In the genomic region with DNA sequence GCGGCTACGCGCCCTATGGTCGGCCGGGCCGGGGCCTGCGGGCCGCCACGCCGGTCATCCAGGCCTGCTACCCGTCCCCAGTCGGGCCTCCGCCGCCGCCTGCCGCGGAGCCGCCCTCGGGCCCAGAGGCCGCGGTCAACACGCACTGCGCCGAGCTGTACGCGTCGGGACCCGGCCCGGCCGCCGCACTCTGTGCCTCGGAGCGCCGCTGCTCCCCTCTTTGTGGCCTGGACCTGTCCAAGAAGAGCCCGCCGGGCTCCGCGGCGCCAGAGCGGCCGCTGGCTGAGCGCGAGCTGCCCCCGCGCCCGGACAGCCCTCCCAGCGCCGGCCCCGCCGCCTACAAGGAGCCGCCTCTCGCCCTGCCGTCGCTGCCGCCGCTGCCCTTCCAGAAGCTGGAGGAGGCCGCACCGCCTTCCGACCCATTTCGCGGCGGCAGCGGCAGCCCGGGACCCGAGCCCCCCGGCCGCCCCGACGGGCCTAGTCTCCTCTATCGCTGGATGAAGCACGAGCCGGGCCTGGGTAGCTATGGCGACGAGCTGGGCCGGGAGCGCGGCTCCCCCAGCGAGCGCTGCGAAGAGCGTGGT, we compare ENCODE assay signal across 13 cellular contexts. TPM values are rescaled to one million over a fixed set of nuclear protein-coding genes. Genes with fewer than 3 reads are reported as not detected.
A peak's percentile ranks its signal among the peaks of the same experiment; 100 is the strongest.
DNase-seq lines count a peak whose midpoint lies in the region; ATAC-seq, FAIRE-seq and TF ChIP-seq lines count a peak whose summit lies in the region.
"Had no signal": no experiment of that assay in that cellular context is flagged by ENCODE, and none has a peak within 500 bp of the region (broad histone marks: within the 10 kb centered on the region; RNA-seq: fewer than 3 reads in every experiment).

No MANE protein-coding gene starts in this region.

- peak; percentile 37 for DNase-seq in GM13976 (ENCODE audit: low spot score)
- DNase-seq in astrocyte (ENCODE audit: low read depth): no peak
- peak; percentile 77 for DNase-seq in kidney
- no peak for DNase-seq in NCI-H187 (lab: John Stamatoyannopoulos, UW)
- no peak for DNase-seq in stimulated activated CD4-positive, alpha-beta T cell treated with anti-CD3 and anti-CD28 coated beads, Interleukin-2, amount 100 ng/mL, for 48 hours
- no peak for DNase-seq in iPS-NIHi11 (ENCODE audit: low spot score)
- DNase-seq: dorsolateral prefrontal cortex, NCI-H1930 had no signal

- intact Hi-C loops in kidney (cut with DNase I): loop anchor here (5.0 kb wide), 1 partner anchor 185 kb away; no protein-coding TSS in a partner anchor

- no peak overlapping the region for H3K4me3 Mint-ChIP-seq in astrocyte (ENCODE audit: unreplicated experiment)
- H3K4me3 Mint-ChIP-seq in stimulated activated memory B cell treated with anti-CD40 and anti-IgM and Interleukin-4, amounts not matched to agents 10 μg/mL and 1 μg/mL and 100 μg/mL, for 72 hours: peak overlapping the region; percentile 26

- H3K9me3 ChIP-seq in astrocyte (ENCODE audit: insufficient read depth, low read depth, low read length) (no peaks in the 10 kb centered on the region), kidney (ENCODE audit: control insufficient read depth in 1 of 2, low read length in 2 of 2) (no peaks in the 10 kb centered on the region)

- in situ Hi-C loops in GM13976 (cut with MboI; ENCODE audit: low sequenced_read_pairs, unreplicated experiment): no loop called here

- peak overlapping the region; percentile 86 for H3K4me2 ChIP-seq in astrocyte (ENCODE audit: low read length)

- TF ChIP-seq CTCF in GM13976 (IDR thresholded peaks at IDR 0.05; ENCODE audit: borderline replicate concordance, control extremely low read depth, extremely low read depth, insufficient read depth, missing control alignments): no peak
- no peak for TF ChIP-seq CTCF in astrocyte (IDR thresholded peaks at IDR 0.05; ENCODE audit: insufficient read depth, low read depth, low read length)
- no peak for TF ChIP-seq CTCF in kidney (IDR thresholded peaks at IDR 0.05; ENCODE audit: borderline replicate concordance, extremely low read depth, insufficient read depth)

- ATAC-seq in stimulated activated memory B cell treated with anti-CD40 and anti-IgM and Interleukin-4, amounts not matched to agents 10 μg/mL and 1 μg/mL and 100 μg/mL, for 72 hours: no peak
- ATAC-seq in HG03520 (IDR thresholded peaks at IDR 0.05; ENCODE audit: unreplicated experiment): no peak

- no peak overlapping the region for H3K27ac Mint-ChIP-seq in astrocyte (ENCODE audit: unreplicated experiment)
- peak overlapping the region; percentile 58 for H3K27ac Mint-ChIP-seq in stimulated activated memory B cell treated with anti-CD40 and anti-IgM and Interleukin-4, amounts not matched to agents 10 μg/mL and 1 μg/mL and 100 μg/mL, for 72 hours

- H3K79me2 ChIP-seq in astrocyte (ENCODE audit: insufficient read depth, low read length): peaks cover 77% of the 10 kb centered on the region

- H3K4me3 ChIP-seq in astrocyte (ENCODE audit: insufficient read depth, low read depth, low read length) (peak overlapping the region; percentile 78), kidney (ENCODE audit: low read length in 2 of 2) (no peak overlapping the region)

- H2AFZ ChIP-seq in astrocyte (ENCODE audit: low read depth, low read length): no peak overlapping the region

- peaks cover 14% of the 10 kb centered on the region for H3K36me3 Mint-ChIP-seq in astrocyte (ENCODE audit: low read depth, unreplicated experiment)
- peaks cover 21% of the 10 kb centered on the region for H3K36me3 Mint-ChIP-seq in stimulated activated memory B cell treated with anti-CD40 and anti-IgM and Interleukin-4, amounts not matched to agents 10 μg/mL and 1 μg/mL and 100 μg/mL, for 72 hours

- FAIRE-seq in astrocyte (lab: Jason Lieb, UNC): no peak
- FAIRE-seq in kidney (lab: Jason Lieb, UNC): no peak
- FAIRE-seq: G401.6 had no signal

- H3K9ac ChIP-seq in astrocyte (ENCODE audit: low read length): peak overlapping the region; percentile 93
- no peak overlapping the region for H3K9ac ChIP-seq in kidney (ENCODE audit: low read length in 2 of 2)

- peaks cover 2% of the 10 kb centered on the region for H3K9me3 Mint-ChIP-seq in astrocyte (ENCODE audit: unreplicated experiment)
- H3K9me3 Mint-ChIP-seq in stimulated activated memory B cell treated with anti-CD40 and anti-IgM and Interleukin-4, amounts not matched to agents 10 μg/mL and 1 μg/mL and 100 μg/mL, for 72 hours: no peaks in the 10 kb centered on the region
- H3K9me3 Mint-ChIP-seq: nephron had no signal

- H3K27ac ChIP-seq in astrocyte (ENCODE audit: low read depth, low read length) (peak overlapping the region; percentile 83), kidney (ENCODE audit: low read depth in 2 of 2, low read length in 2 of 2) (no peak overlapping the region)

- peaks cover 20% of the 10 kb centered on the region for H3K4me1 Mint-ChIP-seq in astrocyte (ENCODE audit: low read depth, unreplicated experiment)
- peaks cover 36% of the 10 kb centered on the region for H3K4me1 Mint-ChIP-seq in stimulated activated memory B cell treated with anti-CD40 and anti-IgM and Interleukin-4, amounts not matched to agents 10 μg/mL and 1 μg/mL and 100 μg/mL, for 72 hours

- H4K20me1 ChIP-seq in astrocyte (ENCODE audit: insufficient read depth, low read length): peaks cover 31% of the 10 kb centered on the region

- H3K36me3 ChIP-seq in astrocyte (ENCODE audit: insufficient read depth, low read length) (peaks cover 9% of the 10 kb centered on the region), kidney (ENCODE audit: control insufficient read depth in 1 of 2, insufficient read depth in 2 of 2, low read length in 2 of 2) (no peaks in the 10 kb centered on the region)

- no peaks in the 10 kb centered on the region for H3K27me3 ChIP-seq in astrocyte (ENCODE audit: insufficient read depth, low read length)

- H3K4me1 ChIP-seq in astrocyte (ENCODE audit: insufficient read depth, low read length): peaks cover 47% of the 10 kb centered on the region
- H3K4me1 ChIP-seq in kidney (ENCODE audit: control insufficient read depth in 1 of 2, insufficient read depth in 1 of 2, low read depth in 1 of 2, low read length in 2 of 2): peaks cover 0 to 18% of the 10 kb centered on the region in 2 donors

- H3K27me3 Mint-ChIP-seq in astrocyte (ENCODE audit: low read depth, unreplicated experiment): no peaks in the 10 kb centered on the region
- peaks cover 14% of the 10 kb centered on the region for H3K27me3 Mint-ChIP-seq in stimulated activated memory B cell treated with anti-CD40 and anti-IgM and Interleukin-4, amounts not matched to agents 10 μg/mL and 1 μg/mL and 100 μg/mL, for 72 hours

RNA-seq across cellular contexts. Expression of a gene that starts 2.3 kb away (rescaled TPM):
- 9.0 and 14.5 TPM in 2 replicates for total RNA-seq in astrocyte
- 13.0 TPM for total RNA-seq in kidney
- polyA plus RNA-seq in kidney (ENCODE audit: insufficient read depth, low read depth, low replicate concordance): 2.7 TPM

RNA-seq across cellular contexts. Expression of a gene that starts 15.4 kb away (rescaled TPM):
- total RNA-seq in astrocyte (32.8 and 36.8 TPM in 2 replicates), kidney (22.9 TPM)
- polyA plus RNA-seq in kidney (ENCODE audit: insufficient read depth, low read depth, low replicate concordance): 63.6 TPM

RNA-seq across cellular contexts. Expression of a gene that starts 27.3 kb away (rescaled TPM):
- total RNA-seq in astrocyte (25.8 and 26.7 TPM in 2 replicates), kidney (49.4 TPM)
- 23.3 TPM for polyA plus RNA-seq in kidney (ENCODE audit: insufficient read depth, low read depth, low replicate concordance)

RNA-seq across cellular contexts. Expression of a gene that starts 32.1 kb away (rescaled TPM):
- 0.65 and 0.77 TPM in 2 replicates for total RNA-seq in astrocyte
- 10.7 TPM for total RNA-seq in kidney
- polyA plus RNA-seq in kidney (ENCODE audit: insufficient read depth, low read depth, low replicate concordance): 2.0 TPM
- total RNA-seq: HT-29 had no signal

Comparison
In these comparisons a context has a peak if more than half of its experiments do, and no peak if none do; other contexts are left out.
1. DNase-seq: peak in GM13976 (single experiment) and kidney (single experiment); none in astrocyte (single experiment), NCI-H187 (0 of 2), stimulated activated CD4-positive, alpha-beta T cell treated with anti-CD3 and anti-CD28 coated beads, Interleukin-2, amount 100 ng/mL, for 48 hours (0 of 2) and iPS-NIHi11 (single experiment).